In genomic region chr16:84183572-84183875, GRCh38 we compare ENCODE assay signal across 17 cellular contexts. TPM values are rescaled to one million over a fixed set of nuclear protein-coding genes. Genes with fewer than 3 reads are reported as not detected.
"Had no signal": no experiment of that assay in that cellular context is flagged by ENCODE, and none has a peak within 500 bp of the region (broad histone marks: within the 10 kb centered on the region; RNA-seq: fewer than 3 reads in every experiment).

No MANE protein-coding gene starts in this region.

- ATAC-seq: activated CD8-positive, alpha-beta T cell treated with anti-CD3 and anti-CD28 coated beads for 36 hours; natural killer cell treated with Interleukin-12 subunit alpha and Interleukin-12 subunit beta and Interleukin-15 and Interleukin-18, amount 100 ng/mL, for 72 hours; stimulated activated naive CD8-positive, alpha-beta T cell treated with anti-CD3 and anti-CD28 coated beads, Interleukin-15, amount 100 ng/mL, for 72 hours had no signal

- H3K4me3 ChIP-seq: suprapubic skin had no signal

- DNase-seq: activated B cell treated with CpG ODN at 0.5 μM for 24 hours; activated CD4-positive, alpha-beta T cell treated with anti-CD3 and anti-CD28 coated beads for 4 hours; activated CD8-positive, alpha-beta T cell treated with anti-CD3 and anti-CD28 coated beads for 36 hours; activated naive CD4-positive, alpha-beta T cell treated with anti-CD3 and anti-CD28 coated beads for 36 hours; activated T-cell treated with anti-CD3 and anti-CD28 coated beads, Interleukin-2, amount 50 U/mL, for 24 hours; effector CD4-positive, alpha-beta T cell; immature natural killer cell; retina; SK-N-SH; stimulated activated naive CD8-positive, alpha-beta T cell treated with anti-CD3 and anti-CD28 coated beads, Interleukin-15, amount 100 ng/mL, for 72 hours had no signal

- H3K4me2 ChIP-seq: SK-N-SH had no signal

- H3K4me3 Mint-ChIP-seq: activated B cell treated with CpG ODN at 0.5 μM for 24 hours; activated CD8-positive, alpha-beta T cell treated with anti-CD3 and anti-CD28 coated beads for 36 hours; activated naive CD4-positive, alpha-beta T cell treated with anti-CD3 and anti-CD28 coated beads for 36 hours; activated T-cell treated with anti-CD3 and anti-CD28 coated beads, Interleukin-2, amount 50 U/mL, for 24 hours; immature natural killer cell; mesothelial cell of epicardium; natural killer cell treated with Interleukin-12 subunit alpha and Interleukin-12 subunit beta and Interleukin-15 and Interleukin-18, amount 100 ng/mL, for 72 hours; stimulated activated naive CD8-positive, alpha-beta T cell treated with anti-CD3 and anti-CD28 coated beads, Interleukin-15, amount 100 ng/mL, for 72 hours had no signal

- H3K9me3 Mint-ChIP-seq: activated B cell treated with CpG ODN at 0.5 μM for 24 hours; activated CD8-positive, alpha-beta T cell treated with anti-CD3 and anti-CD28 coated beads for 36 hours; activated naive CD4-positive, alpha-beta T cell treated with anti-CD3 and anti-CD28 coated beads for 36 hours; activated T-cell treated with anti-CD3 and anti-CD28 coated beads, Interleukin-2, amount 50 U/mL, for 24 hours; immature natural killer cell; mesothelial cell of epicardium; natural killer cell treated with Interleukin-12 subunit alpha and Interleukin-12 subunit beta and Interleukin-15 and Interleukin-18, amount 100 ng/mL, for 72 hours; stimulated activated naive CD8-positive, alpha-beta T cell treated with anti-CD3 and anti-CD28 coated beads, Interleukin-15, amount 100 ng/mL, for 72 hours had no signal

- H3K27ac Mint-ChIP-seq: activated B cell treated with CpG ODN at 0.5 μM for 24 hours; activated CD8-positive, alpha-beta T cell treated with anti-CD3 and anti-CD28 coated beads for 36 hours; immature natural killer cell; mesothelial cell of epicardium; natural killer cell treated with Interleukin-12 subunit alpha and Interleukin-12 subunit beta and Interleukin-15 and Interleukin-18, amount 100 ng/mL, for 72 hours had no signal

- H3K9ac ChIP-seq: SK-N-SH had no signal

- H3K36me3 Mint-ChIP-seq: natural killer cell treated with Interleukin-12 subunit alpha and Interleukin-12 subunit beta and Interleukin-15 and Interleukin-18, amount 100 ng/mL, for 72 hours had no signal

- H3K27me3 Mint-ChIP-seq: activated B cell treated with CpG ODN at 0.5 μM for 24 hours; activated CD8-positive, alpha-beta T cell treated with anti-CD3 and anti-CD28 coated beads for 36 hours; activated T-cell treated with anti-CD3 and anti-CD28 coated beads, Interleukin-2, amount 50 U/mL, for 24 hours; natural killer cell treated with Interleukin-12 subunit alpha and Interleukin-12 subunit beta and Interleukin-15 and Interleukin-18, amount 100 ng/mL, for 72 hours; stimulated activated naive CD8-positive, alpha-beta T cell treated with anti-CD3 and anti-CD28 coated beads, Interleukin-15, amount 100 ng/mL, for 72 hours had no signal

- H3K27me3 ChIP-seq: suprapubic skin had no signal

- H3K27ac ChIP-seq: suprapubic skin had no signal

- H3K9me3 ChIP-seq: SK-N-SH, suprapubic skin had no signal

RNA-seq across cellular contexts. Expression of gene ADAD2, which starts 7.4 kb away (rescaled TPM):
- total RNA-seq: activated B cell treated with CpG ODN at 0.5 μM for 24 hours; cerebellum; frontal cortex; lung microvascular endothelial cell; mesothelial cell of epicardium; natural killer cell treated with Interleukin-12 subunit alpha and Interleukin-12 subunit beta and Interleukin-15 and Interleukin-18, amount 100 ng/mL, for 72 hours had no signal

RNA-seq across cellular contexts. Expression of gene DNAAF1, which starts 38.4 kb away (rescaled TPM):
- total RNA-seq: activated B cell treated with CpG ODN at 0.5 μM for 24 hours; activated CD8-positive, alpha-beta T cell treated with anti-CD3 and anti-CD28 coated beads for 36 hours; activated naive CD4-positive, alpha-beta T cell treated with anti-CD3 and anti-CD28 coated beads for 36 hours; natural killer cell treated with Interleukin-12 subunit alpha and Interleukin-12 subunit beta and Interleukin-15 and Interleukin-18, amount 100 ng/mL, for 72 hours had no signal

RNA-seq across cellular contexts. Expression of gene KCNG4, which starts 56.3 kb away (rescaled TPM):
- total RNA-seq: activated B cell treated with CpG ODN at 0.5 μM for 24 hours; activated CD8-positive, alpha-beta T cell treated with anti-CD3 and anti-CD28 coated beads for 36 hours; activated naive CD4-positive, alpha-beta T cell treated with anti-CD3 and anti-CD28 coated beads for 36 hours; cerebellum; frontal cortex; lung microvascular endothelial cell; mesothelial cell of epicardium; natural killer cell treated with Interleukin-12 subunit alpha and Interleukin-12 subunit beta and Interleukin-15 and Interleukin-18, amount 100 ng/mL, for 72 hours; suprapubic skin; ureter had no signal
